ENCODE assay signal across 1 cellular context in the genomic region with DNA sequence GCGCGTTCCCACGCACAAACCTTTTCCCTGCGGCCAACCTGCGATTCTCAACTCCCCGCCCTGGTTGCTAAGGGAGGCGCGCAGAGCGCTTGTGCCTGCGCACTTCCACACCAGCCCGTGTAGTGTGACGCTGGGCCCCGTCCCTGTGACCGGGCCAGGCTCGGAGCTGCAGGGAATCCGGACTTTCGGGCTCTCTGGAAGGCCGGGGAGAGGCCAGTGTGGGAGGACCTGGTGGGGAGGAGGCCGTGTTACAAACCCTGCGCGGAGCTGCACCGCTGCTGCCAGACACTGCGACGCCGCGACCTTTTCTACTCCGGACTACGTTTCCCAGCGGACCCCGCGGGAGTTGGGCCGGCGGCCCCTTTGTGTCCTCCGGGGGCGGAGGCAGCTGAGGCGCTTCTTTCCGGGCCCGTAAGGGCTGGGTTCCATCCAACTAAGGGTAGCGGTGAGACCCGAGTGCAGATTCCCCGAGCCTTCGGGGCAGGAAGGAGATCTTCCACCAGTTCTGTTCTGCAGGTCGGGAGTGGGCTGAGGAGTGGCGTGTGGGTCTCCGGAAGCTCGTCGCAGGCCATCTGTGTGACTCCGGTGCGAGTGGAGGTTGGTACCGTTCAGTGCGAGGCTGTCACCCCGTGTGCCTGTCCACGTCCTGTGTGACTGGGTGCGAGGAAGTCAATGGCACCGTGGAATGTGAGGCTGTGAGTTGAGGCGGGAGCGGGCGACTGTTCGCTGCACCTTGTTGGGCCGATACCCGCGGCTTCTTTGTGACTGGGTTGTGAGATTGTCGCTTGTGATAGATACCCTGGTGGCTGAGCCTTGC.
A peak's percentile ranks its signal among the peaks of the same experiment; 100 is the strongest.
TF ChIP-seq lines count a peak whose summit lies in the region.

TSS of gene ZNF570 (plus strand) at position 396 of the 817 bp plus-strand sequence. CDS start 999 bp downstream, outside the sequence.

TF ChIP-seq in IMR-90, 13 proteins besides CTCF, POLR2A, EP300 and RAD21:
- TF ChIP-seq RFX5 (IDR thresholded peaks at IDR 0.05; ENCODE audit: low read depth, low read length), result no peak
- TF ChIP-seq, protein P1, sequence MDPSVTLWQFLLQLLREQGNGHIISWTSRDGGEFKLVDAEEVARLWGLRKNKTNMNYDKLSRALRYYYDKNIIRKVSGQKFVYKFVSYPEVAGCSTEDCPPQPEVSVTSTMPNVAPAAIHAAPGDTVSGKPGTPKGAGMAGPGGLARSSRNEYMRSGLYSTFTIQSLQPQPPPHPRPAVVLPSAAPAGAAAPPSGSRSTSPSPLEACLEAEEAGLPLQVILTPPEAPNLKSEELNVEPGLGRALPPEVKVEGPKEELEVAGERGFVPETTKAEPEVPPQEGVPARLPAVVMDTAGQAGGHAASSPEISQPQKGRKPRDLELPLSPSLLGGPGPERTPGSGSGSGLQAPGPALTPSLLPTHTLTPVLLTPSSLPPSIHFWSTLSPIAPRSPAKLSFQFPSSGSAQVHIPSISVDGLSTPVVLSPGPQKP (IDR thresholded peaks at IDR 0.05; ENCODE audit: borderline replicate concordance, low read depth, low read length), result no peak
- TF ChIP-seq MAFK (IDR thresholded peaks at IDR 0.05; ENCODE audit: low read depth, low read length), result no peak
- no peak for TF ChIP-seq NFE2L2 (IDR thresholded peaks at IDR 0.05; ENCODE audit: low read depth, low read length)
- no peak for TF ChIP-seq FOS (IDR thresholded peaks at IDR 0.05; ENCODE audit: low read depth, low read length)
- TF ChIP-seq, protein P2, sequence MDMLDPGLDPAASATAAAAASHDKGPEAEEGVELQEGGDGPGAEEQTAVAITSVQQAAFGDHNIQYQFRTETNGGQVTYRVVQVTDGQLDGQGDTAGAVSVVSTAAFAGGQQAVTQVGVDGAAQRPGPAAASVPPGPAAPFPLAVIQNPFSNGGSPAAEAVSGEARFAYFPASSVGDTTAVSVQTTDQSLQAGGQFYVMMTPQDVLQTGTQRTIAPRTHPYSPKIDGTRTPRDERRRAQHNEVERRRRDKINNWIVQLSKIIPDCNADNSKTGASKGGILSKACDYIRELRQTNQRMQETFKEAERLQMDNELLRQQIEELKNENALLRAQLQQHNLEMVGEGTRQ (IDR thresholded peaks at IDR 0.05; ENCODE audit: low read depth, low read length), result no peak
- TF ChIP-seq CEBPB (IDR thresholded peaks at IDR 0.05; ENCODE audit: low read depth, low read length), result no peak
- TF ChIP-seq BHLHE40 (IDR thresholded peaks at IDR 0.05; ENCODE audit: low read depth, low read length), result no peak
- TF ChIP-seq CHD1 (IDR thresholded peaks at IDR 0.05; ENCODE audit: low read depth, low read length), result no peak
- TF ChIP-seq MXI1 (IDR thresholded peaks at IDR 0.05; ENCODE audit: borderline replicate concordance, low read depth, low read length), result peak; percentile 34; the same call in 1 of the 2 replicates
- TF ChIP-seq MAZ (IDR thresholded peaks at IDR 0.05; ENCODE audit: borderline replicate concordance, low read depth, low read length), result peak; percentile 60; the same call in 1 of the 2 replicates
- no peak for TF ChIP-seq RCOR1 (IDR thresholded peaks at IDR 0.05; ENCODE audit: insufficient replicate concordance, low read length)
- TF ChIP-seq SMC3 (IDR thresholded peaks at IDR 0.05; ENCODE audit: low read depth, low read length), result no peak
TF ChIP-seq in IMR-90: peak in this region for 2.
